Comparison of ENCODE assay signal across 1 cellular context in genomic region chr3:126782554-126782953, GRCh38.
TF ChIP-seq lines count a peak whose summit lies in the region.

No MANE protein-coding gene starts in this region.

TF ChIP-seq in GM23338, 12 proteins besides CTCF, POLR2A, EP300 and RAD21 (continued from another document):
- TF ChIP-seq, protein P1, sequence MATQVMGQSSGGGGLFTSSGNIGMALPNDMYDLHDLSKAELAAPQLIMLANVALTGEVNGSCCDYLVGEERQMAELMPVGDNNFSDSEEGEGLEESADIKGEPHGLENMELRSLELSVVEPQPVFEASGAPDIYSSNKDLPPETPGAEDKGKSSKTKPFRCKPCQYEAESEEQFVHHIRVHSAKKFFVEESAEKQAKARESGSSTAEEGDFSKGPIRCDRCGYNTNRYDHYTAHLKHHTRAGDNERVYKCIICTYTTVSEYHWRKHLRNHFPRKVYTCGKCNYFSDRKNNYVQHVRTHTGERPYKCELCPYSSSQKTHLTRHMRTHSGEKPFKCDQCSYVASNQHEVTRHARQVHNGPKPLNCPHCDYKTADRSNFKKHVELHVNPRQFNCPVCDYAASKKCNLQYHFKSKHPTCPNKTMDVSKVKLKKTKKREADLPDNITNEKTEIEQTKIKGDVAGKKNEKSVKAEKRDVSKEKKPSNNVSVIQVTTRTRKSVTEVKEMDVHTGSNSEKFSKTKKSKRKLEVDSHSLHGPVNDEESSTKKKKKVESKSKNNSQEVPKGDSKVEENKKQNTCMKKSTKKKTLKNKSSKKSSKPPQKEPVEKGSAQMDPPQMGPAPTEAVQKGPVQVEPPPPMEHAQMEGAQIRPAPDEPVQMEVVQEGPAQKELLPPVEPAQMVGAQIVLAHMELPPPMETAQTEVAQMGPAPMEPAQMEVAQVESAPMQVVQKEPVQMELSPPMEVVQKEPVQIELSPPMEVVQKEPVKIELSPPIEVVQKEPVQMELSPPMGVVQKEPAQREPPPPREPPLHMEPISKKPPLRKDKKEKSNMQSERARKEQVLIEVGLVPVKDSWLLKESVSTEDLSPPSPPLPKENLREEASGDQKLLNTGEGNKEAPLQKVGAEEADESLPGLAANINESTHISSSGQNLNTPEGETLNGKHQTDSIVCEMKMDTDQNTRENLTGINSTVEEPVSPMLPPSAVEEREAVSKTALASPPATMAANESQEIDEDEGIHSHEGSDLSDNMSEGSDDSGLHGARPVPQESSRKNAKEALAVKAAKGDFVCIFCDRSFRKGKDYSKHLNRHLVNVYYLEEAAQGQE (IDR thresholded peaks at IDR 0.05; ENCODE audit: unreplicated experiment): no peak
TF ChIP-seq in GM23338: peak in this region for 0.
